Comparison of ENCODE assay signal across 9 cellular contexts in genomic region chr9:15421532-15421931, GRCh38. TPM values are rescaled to one million over a fixed set of nuclear protein-coding genes. Genes with fewer than 3 reads are reported as not detected.
DNase-seq lines count a peak whose midpoint lies in the region; ATAC-seq, FAIRE-seq and TF ChIP-seq lines count a peak whose summit lies in the region.
"Had no signal": no experiment of that assay in that cellular context is flagged by ENCODE, and none has a peak within 500 bp of the region (broad histone marks: within the 10 kb centered on the region; RNA-seq: fewer than 3 reads in every experiment).

No MANE protein-coding gene starts in this region.

- peak overlapping the region; percentile 51 for H4K91ac ChIP-seq in H1 (replicated peaks; ENCODE audit: insufficient read length, low read length)

- no peak overlapping the region for H4K5ac ChIP-seq in H1 (ENCODE audit: insufficient read length, low read depth, low read length)

- DNase-seq in COLO668 (lab: John Stamatoyannopoulos, UW; ENCODE audit: unreplicated experiment) (peak; percentile 11), M059J (ENCODE audit: low read depth) (peak; percentile 9), H1 (ENCODE audit: low read depth in 1 of 2, low spot score in 2 of 2) (no peak), neural crest cell (ENCODE audit: low read depth, low spot score) (no peak), SIG-M5 (lab: John Stamatoyannopoulos, UW) (no peak), AML-193 (lab: John Stamatoyannopoulos, UW) (no peak)
- DNase-seq: aorta had no signal

- H3K23ac ChIP-seq in H1 (ENCODE audit: insufficient read length): no peak overlapping the region

- H3K23me2 ChIP-seq in H1 (ENCODE audit: low read depth, low read length): 0 out of 2 replicates have a peak, but pooled peaks cover 1% of the 10 kb centered on the region

- no peak overlapping the region for H2BK5ac ChIP-seq in H1 (ENCODE audit: low read depth, low read length)

- peak overlapping the region in 1 of 2 experiments; percentile 75; a peak in 2 of 4 replicates for H3K4me2 ChIP-seq in H1 (ENCODE audit: insufficient read depth in 1 of 2, low read depth in 2 of 2, low read length in 2 of 2)

- no peak for TF ChIP-seq RAD21 in H1 (IDR thresholded peaks at IDR 0.05 in 1 of 2, conservative IDR thresholded peaks at IDR 0.05 in 1 of 2; ENCODE audit: low read depth in 2 of 2, low read length in 2 of 2)

- no peak overlapping the region for H2BK20ac ChIP-seq in H1 (ENCODE audit: low read length)

- no peak overlapping the region for H2AFZ ChIP-seq in H1 (ENCODE audit: low read length)

- no peaks in the 10 kb centered on the region for H3K27me3 ChIP-seq in H1 (replicated peaks in 1 of 4; ENCODE audit: control insufficient read depth in 3 of 4, extremely low read depth in 1 of 4, insufficient read depth in 3 of 4, low read length in 3 of 4)

- no peak overlapping the region for H3K14ac ChIP-seq in H1 (ENCODE audit: insufficient read length)

- peaks cover 0 to 8% of the 10 kb centered on the region in 2 experiments for H4K20me1 ChIP-seq in H1 (replicated peaks in 1 of 2; ENCODE audit: control insufficient read depth in 1 of 2, insufficient read depth in 2 of 2, low read length in 2 of 2)

- FAIRE-seq in H1 (lab: Jason Lieb, UNC): no peak

- peaks cover 15% of the 10 kb centered on the region for H3K36me3 Mint-ChIP-seq in neural crest cell (ENCODE audit: low read depth)

- H3K36me3 ChIP-seq in H1 (ENCODE audit: control insufficient read depth in 2 of 4, insufficient read depth in 4 of 4, low read length in 3 of 4): peaks cover 2 to 22% (median 6%) of the 10 kb centered on the region in 4 experiments; a peak in 5 of 8 replicates

- H3K9ac ChIP-seq in H1 (replicated peaks in 1 of 4; ENCODE audit: extremely low read depth in 1 of 4, low read depth in 3 of 4, low read length in 3 of 4): no peak overlapping the region

- H3K79me2 ChIP-seq in H1 (ENCODE audit: control insufficient read depth in 1 of 2, insufficient read depth in 2 of 2, low read length in 2 of 2): peaks cover 10 to 36% of the 10 kb centered on the region in 2 experiments

- no peaks in the 10 kb centered on the region for H3K79me1 ChIP-seq in H1 (ENCODE audit: low read depth, low read length)

- no peaks in the 10 kb centered on the region for H3K9me3 Mint-ChIP-seq in neural crest cell

- no peak for TF ChIP-seq CTCF in H1 (IDR thresholded peaks at IDR 0.05; ENCODE audit: control extremely low read depth in 1 of 3, insufficient read depth in 1 of 3, low read depth in 1 of 3, low read length in 3 of 3)
- no peak for TF ChIP-seq CTCF in neural crest cell (conservative IDR thresholded peaks at IDR 0.05)

- peak overlapping the region; percentile 99 for H3K4me3 Mint-ChIP-seq in neural crest cell

- H3K18ac ChIP-seq in H1 (ENCODE audit: extremely low read depth, low read length): no peak overlapping the region

- no peak overlapping the region; the same call in 1 of the 2 replicates for H2BK15ac ChIP-seq in H1 (ENCODE audit: low read length)

- TF ChIP-seq EP300 in H1 (IDR thresholded peaks at IDR 0.05; ENCODE audit: borderline replicate concordance in 1 of 2, low read depth in 2 of 2, low read length in 2 of 2): no peak

- peaks cover 36% of the 10 kb centered on the region for H3K4me1 Mint-ChIP-seq in neural crest cell

- POLR2A ChIA-PET in H1 (lab: Charles Lee; ENCODE audit: partially characterized antibody): interaction anchor here (0.9 to 1.9 kb wide), 7 partner anchors 11 to 273 kb away, joined by 3 to 7 read pairs (median 4); partner anchors contain the start of genes CCDC171, PSIP1 and TTC39B

- CTCF ChIA-PET in H1 (lab: Charles Lee; ENCODE audit: partially characterized antibody): interaction anchor here (0.7 to 1.3 kb wide), 6 partner anchors 23 to 211 kb away, joined by 3 to 6 read pairs (median 3); no protein-coding TSS in a partner anchor

- no peak for TF ChIP-seq POLR2A in H1 (IDR thresholded peaks at IDR 0.05; ENCODE audit: control extremely low read depth in 1 of 2, low read depth in 2 of 2, low read length in 2 of 2)

- no peak overlapping the region for H2AK5ac ChIP-seq in H1 (ENCODE audit: low read depth, low read length)

- no peak overlapping the region for H3K4me3 ChIP-seq in H1 (ENCODE audit: extremely low read depth in 1 of 4, insufficient read depth in 2 of 4, low read depth in 3 of 4, low read length in 4 of 4)

- no peaks in the 10 kb centered on the region for H3K27me3 Mint-ChIP-seq in neural crest cell (ENCODE audit: low read depth)

- peaks cover 0 to 3% (median 0%) of the 10 kb centered on the region in 4 experiments; a peak in 4 of 7 replicates for H3K4me1 ChIP-seq in H1 (replicated peaks in 1 of 4; ENCODE audit: control insufficient read depth in 3 of 4, insufficient read depth in 4 of 4, low read length in 3 of 4)

- no peaks in the 10 kb centered on the region for H3K9me3 ChIP-seq in H1 (ENCODE audit: insufficient read depth in 2 of 2, low read depth in 1 of 2, low read length in 1 of 2)

- H3K4ac ChIP-seq in H1 (replicated peaks; ENCODE audit: insufficient read length, low read depth, low read length): no peak overlapping the region

- no peak overlapping the region for H2BK12ac ChIP-seq in H1 (ENCODE audit: low read depth, low read length)

- no peak overlapping the region for H4K8ac ChIP-seq in H1 (ENCODE audit: extremely low read depth, insufficient read depth, low read length)

- no peak overlapping the region for H3K27ac ChIP-seq in H1 (ENCODE audit: low read depth, low read length)

- H3K27ac Mint-ChIP-seq in neural crest cell (ENCODE audit: unreplicated experiment): no peak overlapping the region

- WGBS in H1 (ENCODE audit: extremely low coverage in 1 of 2, insufficient coverage in 1 of 2, insufficient read length in 1 of 2, insufficient replicate concordance in 2 of 2, low coverage in 1 of 2, low lambda C conversion rate in 2 of 2, missing lambda C conversion rate in 1 of 2), 2 experiments: 82% methylated on average over 4 of the region's 6 CpGs; no CpG with 5 or more reads in 1 of the 2 experiments

- no peak overlapping the region for H2BK120ac ChIP-seq in H1 (replicated peaks; ENCODE audit: low read depth, low read length)

- H3K56ac ChIP-seq in H1 (replicated peaks; ENCODE audit: insufficient read length, low read depth, low read length): no peak overlapping the region

- ATAC-seq in GM19395 (IDR thresholded peaks at IDR 0.05; ENCODE audit: unreplicated experiment): no peak
- ATAC-seq in GM21825 (IDR thresholded peaks at IDR 0.05; ENCODE audit: unreplicated experiment): no peak

TF ChIP-seq in H1, 55 proteins besides CTCF, POLR2A, EP300 and RAD21:
- no peak for TF ChIP-seq CHD2 (IDR thresholded peaks at IDR 0.05; ENCODE audit: low read length)
- TF ChIP-seq YY1 (IDR thresholded peaks at IDR 0.05; ENCODE audit: low read depth, low read length): no peak
- TF ChIP-seq TAF1 (IDR thresholded peaks at IDR 0.05; ENCODE audit: low read depth, low read length): no peak
- TF ChIP-seq TAF7 (optimal IDR thresholded peaks at IDR 0.05; ENCODE audit: borderline replicate concordance, low read depth, low read length): no peak
- no peak for TF ChIP-seq HDAC2 (IDR thresholded peaks at IDR 0.05; ENCODE audit: borderline replicate concordance in 1 of 2, low read depth in 2 of 2, low read length in 2 of 2)
- TF ChIP-seq CBX5 (IDR thresholded peaks at IDR 0.05; ENCODE audit: low read depth, low read length): no peak
- no peak for TF ChIP-seq FOSL1 (IDR thresholded peaks at IDR 0.05; ENCODE audit: insufficient read depth, low read depth, low read length)
- TF ChIP-seq, protein P1, sequence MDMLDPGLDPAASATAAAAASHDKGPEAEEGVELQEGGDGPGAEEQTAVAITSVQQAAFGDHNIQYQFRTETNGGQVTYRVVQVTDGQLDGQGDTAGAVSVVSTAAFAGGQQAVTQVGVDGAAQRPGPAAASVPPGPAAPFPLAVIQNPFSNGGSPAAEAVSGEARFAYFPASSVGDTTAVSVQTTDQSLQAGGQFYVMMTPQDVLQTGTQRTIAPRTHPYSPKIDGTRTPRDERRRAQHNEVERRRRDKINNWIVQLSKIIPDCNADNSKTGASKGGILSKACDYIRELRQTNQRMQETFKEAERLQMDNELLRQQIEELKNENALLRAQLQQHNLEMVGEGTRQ (IDR thresholded peaks at IDR 0.05; ENCODE audit: low read length): no peak
- no peak for TF ChIP-seq CBX8 (IDR thresholded peaks at IDR 0.05; ENCODE audit: borderline replicate concordance, low read depth, low read length)
- TF ChIP-seq POLR2AphosphoS5 (IDR thresholded peaks at IDR 0.05; ENCODE audit: low read depth, low read length): no peak
- TF ChIP-seq SIRT6 (IDR thresholded peaks at IDR 0.05; ENCODE audit: low read length): no peak
- no peak for TF ChIP-seq ZNF274 (IDR thresholded peaks at IDR 0.05; ENCODE audit: borderline replicate concordance, extremely low read depth, low read length)
- TF ChIP-seq RNF2 (IDR thresholded peaks at IDR 0.05; ENCODE audit: borderline replicate concordance, low read depth, low read length, missing control alignments, poor library complexity, severe bottlenecking): no peak

RNA-seq across cellular contexts. Expression of gene SNAPC3, which starts 1.1 kb away (rescaled TPM):
- total RNA-seq in M059J (2014; rRNA removed; shearing (Covaris generic)): 30.7 and 45.6 TPM in 2 replicates
- total RNA-seq in H1 (2021; fragmentation: NEBNext Ultra II Directional; extraction: Animal tissue kit (Norgen Biotek cat#: 25700)): 25.3 and 25.8 TPM in 2 replicates
- 11.9 and 13.0 TPM in 2 replicates for polyA plus RNA-seq in H1 (2011; rRNA removed)
- polyA plus RNA-seq in H1 (2011; cell fraction: cytosol; rRNA removed): 19.6 TPM
- polyA plus RNA-seq in H1 (2011; cell fraction: nucleus; rRNA removed): 12.3 TPM
- polyA plus RNA-seq in H1 (2012, experiment 1 of 2): 9.8 to 18.7 TPM (median 14.2 TPM) in 4 replicates
- polyA plus RNA-seq in H1 (2012, experiment 2 of 2): 4.5 TPM
- polyA plus RNA-seq in H1 (2013, experiment 1 of 2): 18.4 TPM
- polyA plus RNA-seq in H1 (2013, experiment 2 of 2): 17.7 TPM
- polyA minus RNA-seq in H1 (2011; rRNA and poly(A)+ RNA removed): 19.7 and 24.4 TPM in 2 replicates
- 18.4 TPM for polyA minus RNA-seq in H1 (2011; cell fraction: cytosol; rRNA and poly(A)+ RNA removed)
- 32.7 TPM for polyA minus RNA-seq in H1 (2011; cell fraction: nucleus; rRNA and poly(A)+ RNA removed)
- 45.5 and 49.8 TPM in 2 replicates for total RNA-seq in neural crest cell

Comparison
In these comparisons a context has a peak if more than half of its experiments do, and no peak if none do; other contexts are left out.
1. DNase-seq: peak in COLO668 (single experiment) and M059J (single experiment); none in H1 (0 of 2), neural crest cell (single experiment), SIG-M5 (single experiment) and AML-193 (0 of 2).